ENCODE assay signal across 20 cellular contexts in the genomic region with DNA sequence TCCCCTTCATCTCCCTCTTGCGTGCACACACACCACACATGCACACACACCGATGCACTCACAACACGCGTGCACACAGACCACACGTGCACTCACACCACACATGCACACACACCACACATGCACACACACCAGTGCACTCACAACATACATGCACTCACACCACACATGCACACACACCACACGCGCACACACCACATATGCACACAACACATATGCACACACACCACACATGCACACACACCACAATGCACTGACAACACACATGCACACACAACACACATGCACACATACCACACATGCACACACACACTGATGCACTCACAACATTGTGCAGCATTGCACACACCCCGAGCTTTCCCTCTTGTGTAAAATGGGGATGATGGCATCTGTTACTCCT.
DNase-seq lines count a peak whose midpoint lies in the region; ATAC-seq, FAIRE-seq and TF ChIP-seq lines count a peak whose summit lies in the region.
"Had no signal": no experiment of that assay in that cellular context is flagged by ENCODE, and none has a peak within 500 bp of the region (broad histone marks: within the 10 kb centered on the region; RNA-seq: fewer than 3 reads in every experiment).

No MANE protein-coding gene starts in this region.

- H3K27me3 ChIP-seq in HepG2 (ENCODE audit: control insufficient read depth in 1 of 2, insufficient read depth in 2 of 2, low read length in 2 of 2) (no peaks in the 10 kb centered on the region), right lobe of liver (no peaks in the 10 kb centered on the region), bronchial epithelial cell (ENCODE audit: control insufficient read depth, insufficient read depth, low read length) (no peaks in the 10 kb centered on the region), mesenchymal stem cell (ENCODE audit: control insufficient read depth in 1 of 2, insufficient read depth in 1 of 2, low read length in 2 of 2) (no peaks in the 10 kb centered on the region), A673 (replicated peaks; ENCODE audit: insufficient read depth, low read depth, low read length, poor library complexity) (no peaks in the 10 kb centered on the region)
- H3K27me3 ChIP-seq: BE2C, Peyer's patch had no signal

- CTCF ChIA-PET in HepG2 (lab: Yijun Ruan, JAX; ENCODE audit: low intra/inter-chr PET ratio, low total read pairs): no interaction called here
- CTCF ChIA-PET in A673 (lab: Charles Lee): no interaction called here

- DNase-seq in HepG2 (ENCODE audit: low spot score): no peak
- no peak for DNase-seq in right lobe of liver
- DNase-seq in bronchial epithelial cell (ENCODE audit: low read depth): no peak
- DNase-seq in mesenchymal stem cell: no peak
- no peak for DNase-seq in medulla oblongata (ENCODE audit: extremely low spot score)
- no peak for DNase-seq in activated CD8-positive, alpha-beta memory T cell treated with anti-CD3 and anti-CD28 coated beads, Interleukin-2, amount 50 U/mL, for 48 hours
- no peak for DNase-seq in pons (ENCODE audit: low spot score)
- DNase-seq in A673 (ENCODE audit: low spot score): no peak
- DNase-seq: BE2C, DMS53, GDM1, NCI-H1105 treated with DMSO at 0.1 percent for 48 hours, NCI-H2029 treated with DMSO at 0.1 percent for 48 hours, NCI-H226, NCI-H510A treated with DMSO at 0.1 percent for 48 hours, NCI-H774, Peyer's patch had no signal

- H2AFZ ChIP-seq in HepG2 (ENCODE audit: low read length) (no peak overlapping the region), mesenchymal stem cell (ENCODE audit: low read depth, low read length) (no peak overlapping the region)

- H2BK12ac ChIP-seq in mesenchymal stem cell (ENCODE audit: low read length in 2 of 2): no peak overlapping the region

- 98% methylated on average over 8 of the region's 8 CpGs for WGBS in HepG2 (ENCODE audit: low lambda C conversion rate)
- WGBS in right lobe of liver (ENCODE audit: insufficient coverage, low coverage, low lambda C conversion rate, missing lambda C conversion rate): 82% methylated on average over 8 of the region's 8 CpGs
- 98% methylated on average over 8 of the region's 8 CpGs for WGBS in mesenchymal stem cell

- BruUV-seq in HepG2 (replicated peaks; lab: Mats Ljungman, UMichigan) (no TSS peak), A673 (replicated peaks; lab: Mats Ljungman, UMichigan) (no TSS peak)

- intact Hi-C loops in HepG2 (cut with micrococcal nuclease; ENCODE audit: unreplicated experiment): no loop called here
- intact Hi-C loops in right lobe of liver (cut with DNase I): no loop called here
- intact Hi-C loops in A673 (cut with micrococcal nuclease; ENCODE audit: unreplicated experiment): no loop called here

- H3K4me1 ChIP-seq in HepG2 (ENCODE audit: insufficient read depth, low read length) (no peaks in the 10 kb centered on the region), right lobe of liver (no peaks in the 10 kb centered on the region), mesenchymal stem cell (ENCODE audit: control insufficient read depth, insufficient read depth, low read depth, low read length) (peaks cover 5% of the 10 kb centered on the region), A673 (ENCODE audit: insufficient read depth, low read length, poor library complexity, severe bottlenecking) (no peaks in the 10 kb centered on the region)
- H3K4me1 ChIP-seq: BE2C, Peyer's patch had no signal

- H3K9ac ChIP-seq in HepG2 (ENCODE audit: insufficient read depth, low read depth, low read length) (no peak overlapping the region), mesenchymal stem cell (ENCODE audit: low read length) (no peak overlapping the region)
- H3K9ac ChIP-seq: KMS-11 had no signal

- no peak overlapping the region for H2BK15ac ChIP-seq in mesenchymal stem cell (ENCODE audit: low read depth, poor library complexity, severe bottlenecking)

- no peak overlapping the region for H2BK120ac ChIP-seq in mesenchymal stem cell (ENCODE audit: low read depth, low read length)

- no peak for TF ChIP-seq RAD21 in HepG2 (CRISPR knock-in tag; IDR thresholded peaks at IDR 0.05)

- H3K9me3 ChIP-seq in HepG2 (ENCODE audit: low read length): no peaks in the 10 kb centered on the region
- no peaks in the 10 kb centered on the region for H3K9me3 ChIP-seq in right lobe of liver
- H3K9me3 ChIP-seq in mesenchymal stem cell (ENCODE audit: control insufficient read depth, low read length): no peaks in the 10 kb centered on the region
- H3K9me3 ChIP-seq in A673 (ENCODE audit: low read depth, low read length, poor library complexity, severe bottlenecking): no peaks in the 10 kb centered on the region
- H3K9me3 ChIP-seq: BE2C, Peyer's patch had no signal

- FAIRE-seq in HepG2 (lab: Jason Lieb, UNC) (no peak), bronchial epithelial cell (lab: Jason Lieb, UNC) (peak; percentile 98)
- FAIRE-seq: A204.1, D721Med had no signal

- TF ChIP-seq POLR2A in HepG2 (IDR thresholded peaks at IDR 0.05; ENCODE audit: insufficient read depth in 1 of 2, low read depth in 2 of 2, low read length in 2 of 2) (no peak), right lobe of liver (IDR thresholded peaks at IDR 0.05) (no peak)

- H4K20me1 ChIP-seq in HepG2 (ENCODE audit: insufficient read depth, low read length): no peaks in the 10 kb centered on the region

- POLR2A ChIA-PET in HepG2 (lab: Yijun Ruan, JAX) (no interaction called here), A673 (lab: Charles Lee; ENCODE audit: low non-redundant PET) (no interaction called here)

- H3K36me3 ChIP-seq in HepG2 (replicated peaks in 1 of 2; ENCODE audit: control insufficient read depth in 1 of 2, insufficient read depth in 2 of 2, low read length in 2 of 2): peaks cover 30 to 83% of the 10 kb centered on the region in 2 experiments
- peaks cover 0 to 58% (median 39%) of the 10 kb centered on the region in 4 donors for H3K36me3 ChIP-seq in right lobe of liver
- peaks cover 29% of the 10 kb centered on the region for H3K36me3 ChIP-seq in bronchial epithelial cell (ENCODE audit: control insufficient read depth, insufficient read depth, low read length)
- peaks cover 60 to 93% of the 10 kb centered on the region in 2 experiments for H3K36me3 ChIP-seq in mesenchymal stem cell (ENCODE audit: control insufficient read depth in 1 of 2, insufficient read depth in 2 of 2, low read depth in 1 of 2, low read length in 2 of 2)
- peaks cover 56% of the 10 kb centered on the region for H3K36me3 ChIP-seq in A673 (ENCODE audit: insufficient read depth, low read length, poor library complexity, severe bottlenecking)

- peak overlapping the region in 1 of 2 experiments; percentile 91 for H3K14ac ChIP-seq in mesenchymal stem cell (ENCODE audit: low read length in 2 of 2)

- H3K23ac ChIP-seq in mesenchymal stem cell (ENCODE audit: low read length in 2 of 2): no peak overlapping the region

- TF ChIP-seq EP300 in HepG2 (IDR thresholded peaks at IDR 0.05; ENCODE audit: low read depth in 2 of 2, low read length in 2 of 2) (no peak), HepG2 (CRISPR knock-in tag; IDR thresholded peaks at IDR 0.05; ENCODE audit: borderline replicate concordance) (no peak)

- TF ChIP-seq CTCF in HepG2 (CRISPR knock-in tag; IDR thresholded peaks at IDR 0.05) (no peak), right lobe of liver (IDR thresholded peaks at IDR 0.05) (no peak), bronchial epithelial cell (IDR thresholded peaks at IDR 0.05; ENCODE audit: insufficient read depth, low read length, severe bottlenecking) (no peak), A673 (conservative IDR thresholded peaks at IDR 0.05; ENCODE audit: low read depth, low read length) (no peak)

- H3K4ac ChIP-seq in mesenchymal stem cell (ENCODE audit: low read depth in 1 of 2, low read length in 2 of 2): no peak overlapping the region

- H3K4me3 ChIP-seq in HepG2 (replicated peaks in 1 of 3; ENCODE audit: insufficient read depth in 1 of 3, low read depth in 2 of 3, low read length in 3 of 3) (no peak overlapping the region), right lobe of liver (no peak overlapping the region), bronchial epithelial cell (ENCODE audit: low read depth, low read length) (no peak overlapping the region), mesenchymal stem cell (ENCODE audit: insufficient read depth in 1 of 2, low read depth in 1 of 2, low read length in 2 of 2) (no peak overlapping the region), A673 (ENCODE audit: low read depth, low read length, poor library complexity, severe bottlenecking) (no peak overlapping the region)
- H3K4me3 ChIP-seq: Peyer's patch had no signal

- H4K8ac ChIP-seq in mesenchymal stem cell (ENCODE audit: low read length): no peak overlapping the region

- peak overlapping the region; percentile 84 for H4K91ac ChIP-seq in mesenchymal stem cell (ENCODE audit: low read length)

- H3K4me2 ChIP-seq in HepG2 (ENCODE audit: low read depth, low read length) (no peak overlapping the region), mesenchymal stem cell (ENCODE audit: low read length, poor library complexity, severe bottlenecking) (no peak overlapping the region)
- H3K4me2 ChIP-seq: KMS-11 had no signal

- H3K18ac ChIP-seq in mesenchymal stem cell (ENCODE audit: low read depth in 1 of 2, low read length in 2 of 2): no peak overlapping the region

- H2BK5ac ChIP-seq in mesenchymal stem cell (ENCODE audit: low read depth, low read length, poor library complexity, severe bottlenecking): no peak overlapping the region

- ATAC-seq in HepG2: no peak
- ATAC-seq in right lobe of liver: no peak

- no peak overlapping the region for H3K27ac ChIP-seq in HepG2 (ENCODE audit: extremely low read length, insufficient read depth, low read length)
- H3K27ac ChIP-seq in right lobe of liver: no peak overlapping the region
- no peak overlapping the region for H3K27ac ChIP-seq in mesenchymal stem cell (ENCODE audit: low read length, poor library complexity, severe bottlenecking)
- no peak overlapping the region for H3K27ac ChIP-seq in A673 (ENCODE audit: low read depth, low read length, poor library complexity, severe bottlenecking)
- H3K27ac ChIP-seq: KMS-11, Peyer's patch had no signal

- peaks cover 45% of the 10 kb centered on the region for H3K79me1 ChIP-seq in mesenchymal stem cell (replicated peaks; ENCODE audit: low read length, poor library complexity, severe bottlenecking)

- in situ Hi-C loops in HepG2 (cut with HindIII; ENCODE audit: extremely low pct_ligation_motif_present, low pct_unique_long_range_greater_than_20kb): no loop called here

- no peak overlapping the region for H2AK5ac ChIP-seq in mesenchymal stem cell (ENCODE audit: low read length, severe bottlenecking)

- H3K79me2 ChIP-seq in HepG2 (ENCODE audit: insufficient read depth, low read length): no peaks in the 10 kb centered on the region

TF ChIP-seq in HepG2, 621 proteins besides CTCF, POLR2A, EP300 and RAD21 (continues in another document):
- TF ChIP-seq MIER2 (CRISPR knock-in tag; IDR thresholded peaks at IDR 0.05) (no peak), ZNF317 (CRISPR knock-in tag; IDR thresholded peaks at IDR 0.05) (no peak)
